ENCODE assay signal across 27 cellular contexts in the genomic region with DNA sequence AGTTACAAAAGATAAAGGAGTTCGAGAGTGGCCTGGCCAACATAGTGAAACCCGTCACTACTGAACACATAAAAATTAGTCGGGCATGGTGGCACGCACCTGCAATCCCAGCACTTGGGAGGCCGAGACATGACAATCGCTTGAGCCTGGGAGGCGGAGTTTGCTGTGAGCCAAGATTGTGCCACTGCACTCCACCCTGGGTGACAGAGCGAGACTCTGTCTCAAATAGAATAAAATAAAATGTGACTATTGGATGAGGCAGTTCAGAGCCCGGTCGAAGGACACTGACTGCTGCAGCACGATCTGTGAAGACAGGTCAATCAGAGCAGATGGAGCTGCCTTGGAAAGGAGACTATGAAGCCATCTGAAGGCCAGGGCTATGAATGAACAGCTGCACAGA. TPM values are rescaled to one million over a fixed set of nuclear protein-coding genes. Genes with fewer than 3 reads are reported as not detected.
DNase-seq lines count a peak whose midpoint lies in the region; ATAC-seq, FAIRE-seq and TF ChIP-seq lines count a peak whose summit lies in the region.
"Had no signal": no experiment of that assay in that cellular context is flagged by ENCODE, and none has a peak within 500 bp of the region (broad histone marks: within the 10 kb centered on the region; RNA-seq: fewer than 3 reads in every experiment).

No MANE protein-coding gene starts in this region.

- in situ Hi-C loops in HepG2 (cut with HindIII; ENCODE audit: extremely low pct_ligation_motif_present, low pct_unique_long_range_greater_than_20kb): no loop called here

- TF ChIP-seq CTCF in right lobe of liver (IDR thresholded peaks at IDR 0.05): no peak
- TF ChIP-seq CTCF in HepG2 (CRISPR knock-in tag; IDR thresholded peaks at IDR 0.05): no peak
- TF ChIP-seq CTCF in endodermal cell (conservative IDR thresholded peaks at IDR 0.05): no peak
- no peak for TF ChIP-seq CTCF in osteocyte (IDR thresholded peaks at IDR 0.05)
- no peak for TF ChIP-seq CTCF in vagina (IDR thresholded peaks at IDR 0.05)

- H3K9me3 ChIP-seq in right lobe of liver: peaks cover 0 to 2% (median 0%) of the 10 kb centered on the region in 4 donors
- peaks cover 19% of the 10 kb centered on the region; the same call in 1 of the 2 replicates for H3K9me3 ChIP-seq in HepG2 (ENCODE audit: low read length)
- peaks cover 59% of the 10 kb centered on the region for H3K9me3 ChIP-seq in endodermal cell (ENCODE audit: control insufficient read depth, low read length)
- peaks cover 7% of the 10 kb centered on the region for H3K9me3 ChIP-seq in vagina
- H3K9me3 ChIP-seq: BE2C had no signal

- H3K79me2 ChIP-seq in HepG2 (ENCODE audit: insufficient read depth, low read length): no peaks in the 10 kb centered on the region

- TF ChIP-seq POLR2A in right lobe of liver (IDR thresholded peaks at IDR 0.05): no peak
- no peak for TF ChIP-seq POLR2A in HepG2 (IDR thresholded peaks at IDR 0.05; ENCODE audit: insufficient read depth in 1 of 2, low read depth in 2 of 2, low read length in 2 of 2)
- TF ChIP-seq POLR2A in vagina (IDR thresholded peaks at IDR 0.05): no peak

- TF ChIP-seq RAD21 in HepG2 (CRISPR knock-in tag; IDR thresholded peaks at IDR 0.05): no peak

- intact Hi-C loops in right lobe of liver (cut with DNase I) (no loop called here), HepG2 (cut with micrococcal nuclease; ENCODE audit: unreplicated experiment) (no loop called here), vagina (cut with DNase I) (no loop called here)

- DNase-seq in right lobe of liver: no peak
- no peak for DNase-seq in HepG2 (ENCODE audit: low spot score)
- DNase-seq in endodermal cell: peak; percentile 13
- DNase-seq in osteocyte (ENCODE audit: extremely low spot score, unreplicated experiment): peak; percentile 54
- DNase-seq in vagina (ENCODE audit: extremely low spot score in 2 of 2): peak; percentile 28 to 37
- no peak for DNase-seq in NCI-H1436 (lab: John Stamatoyannopoulos, UW)
- no peak for DNase-seq in D341Med (ENCODE audit: low spot score)
- DNase-seq: 8988T; ACHN; AML-193; BE2C; Calu3; CD4-positive, alpha-beta T cell; CD8-positive, alpha-beta memory T cell; COR-L47; DMS153; DND-41; GDM1; GOT3; HCEC 1CT had no signal

- H3K27me3 Mint-ChIP-seq in endodermal cell (ENCODE audit: insufficient read depth): peaks cover 22% of the 10 kb centered on the region
- H3K27me3 Mint-ChIP-seq in osteocyte (ENCODE audit: unreplicated experiment): peaks cover 39% of the 10 kb centered on the region

- no peak for FAIRE-seq in HepG2 (lab: Jason Lieb, UNC)
- FAIRE-seq: A549, GM12891, GM18507, H54 had no signal

- no TSS peak for BruUV-seq in HepG2 (replicated peaks; lab: Mats Ljungman, UMichigan)

- peaks cover 0 to 33% (median 13%) of the 10 kb centered on the region in 4 donors for H3K4me1 ChIP-seq in right lobe of liver
- H3K4me1 ChIP-seq in HepG2 (ENCODE audit: insufficient read depth, low read length): no peaks in the 10 kb centered on the region
- H3K4me1 ChIP-seq in endodermal cell (ENCODE audit: control insufficient read depth, insufficient read depth, low read length): no peaks in the 10 kb centered on the region
- no peaks in the 10 kb centered on the region for H3K4me1 ChIP-seq in vagina
- H3K4me1 ChIP-seq: A549, BE2C had no signal

- peak; percentile 68 to 79 (median 74) for ATAC-seq in right lobe of liver
- no peak for ATAC-seq in HepG2
- ATAC-seq in GM21717 (IDR thresholded peaks at IDR 0.05; ENCODE audit: unreplicated experiment): no peak
- ATAC-seq: A549 had no signal

- H3K36me3 ChIP-seq in right lobe of liver (peaks cover 0 to 5% (median 0%) of the 10 kb centered on the region in 4 donors), HepG2 (replicated peaks in 1 of 2; ENCODE audit: control insufficient read depth in 1 of 2, insufficient read depth in 2 of 2, low read length in 2 of 2) (no peaks in the 10 kb centered on the region), endodermal cell (ENCODE audit: control insufficient read depth, insufficient read depth, low read length) (no peaks in the 10 kb centered on the region), vagina (no peaks in the 10 kb centered on the region)
- H3K36me3 ChIP-seq: BE2C had no signal

- H3K4me3 ChIP-seq in right lobe of liver (no peak overlapping the region), HepG2 (replicated peaks in 1 of 3; ENCODE audit: insufficient read depth in 1 of 3, low read depth in 2 of 3, low read length in 3 of 3) (no peak overlapping the region), endodermal cell (ENCODE audit: low read length) (no peak overlapping the region), vagina (no peak overlapping the region)
- H3K4me3 ChIP-seq: A549; BLaER1 treated with 17β-estradiol and CSF1 and Interleukin-3, amounts not matched to agents 10 nM and 100 nM had no signal

- H3K4me1 Mint-ChIP-seq in endodermal cell (no peaks in the 10 kb centered on the region), osteocyte (ENCODE audit: unreplicated experiment) (no peaks in the 10 kb centered on the region)
- H3K4me1 Mint-ChIP-seq: CD14-positive monocyte; CD8-positive, alpha-beta memory T cell had no signal

- WGBS in right lobe of liver (ENCODE audit: insufficient coverage, low coverage, low lambda C conversion rate, missing lambda C conversion rate): 42% methylated on average over 9 of the region's 11 CpGs
- 47% methylated on average over 11 of the region's 11 CpGs for WGBS in HepG2 (ENCODE audit: low lambda C conversion rate)
- WGBS in endodermal cell (ENCODE audit: insufficient coverage in 1 of 2, insufficient read length in 1 of 2), 2 experiments: 94 to 95% methylated on average over 11 of the region's 11 CpGs

- POLR2A ChIA-PET in HepG2 (lab: Yijun Ruan, JAX): no interaction called here

- H2AFZ ChIP-seq in HepG2 (ENCODE audit: low read length): no peak overlapping the region

- H3K36me3 Mint-ChIP-seq in endodermal cell (ENCODE audit: low read depth): peaks cover 1% of the 10 kb centered on the region
- peaks cover 6% of the 10 kb centered on the region for H3K36me3 Mint-ChIP-seq in osteocyte (ENCODE audit: unreplicated experiment)
- H3K36me3 Mint-ChIP-seq: CD14-positive monocyte; CD8-positive, alpha-beta memory T cell had no signal

- CTCF ChIA-PET in HepG2 (lab: Yijun Ruan, JAX; ENCODE audit: low intra/inter-chr PET ratio, low total read pairs): no interaction called here

- no peaks in the 10 kb centered on the region for H3K27me3 ChIP-seq in right lobe of liver
- H3K27me3 ChIP-seq in HepG2 (ENCODE audit: control insufficient read depth in 1 of 2, insufficient read depth in 2 of 2, low read length in 2 of 2): peaks cover 5 to 34% of the 10 kb centered on the region in 2 experiments; a peak in 4 of 5 replicates
- H3K27me3 ChIP-seq in endodermal cell (ENCODE audit: control insufficient read depth, insufficient read depth, low read length, poor library complexity, severe bottlenecking): no peaks in the 10 kb centered on the region
- no peaks in the 10 kb centered on the region for H3K27me3 ChIP-seq in vagina
- H3K27me3 ChIP-seq: BLaER1 treated with 17β-estradiol and CSF1 and Interleukin-3, amounts not matched to agents 10 nM and 100 nM had no signal

- H3K9ac ChIP-seq in HepG2 (ENCODE audit: insufficient read depth, low read depth, low read length) (no peak overlapping the region), endodermal cell (ENCODE audit: extremely low read depth, low read length, poor library complexity, severe bottlenecking) (no peak overlapping the region)
- H3K9ac ChIP-seq: BLaER1 treated with 17β-estradiol and CSF1 and Interleukin-3, amounts not matched to agents 10 nM and 100 nM had no signal

- no peak overlapping the region for H3K4me2 ChIP-seq in HepG2 (ENCODE audit: low read depth, low read length)
- H3K4me2 ChIP-seq: A549; BLaER1 treated with 17β-estradiol and CSF1 and Interleukin-3, amounts not matched to agents 10 nM and 100 nM had no signal

- no peak overlapping the region for H3K4me3 Mint-ChIP-seq in endodermal cell
- no peak overlapping the region for H3K4me3 Mint-ChIP-seq in osteocyte (ENCODE audit: unreplicated experiment)
- H3K4me3 Mint-ChIP-seq: CD14-positive monocyte; CD4-positive, alpha-beta T cell; CD8-positive, alpha-beta memory T cell had no signal

- no peak for TF ChIP-seq EP300 in HepG2 (IDR thresholded peaks at IDR 0.05; ENCODE audit: low read depth in 2 of 2, low read length in 2 of 2)
- TF ChIP-seq EP300 in HepG2 (CRISPR knock-in tag; IDR thresholded peaks at IDR 0.05; ENCODE audit: borderline replicate concordance): no peak

- H3K27ac Mint-ChIP-seq in endodermal cell: no peak overlapping the region
- H3K27ac Mint-ChIP-seq in osteocyte (ENCODE audit: unreplicated experiment): no peak overlapping the region
- H3K27ac Mint-ChIP-seq: CD14-positive monocyte; CD4-positive, alpha-beta T cell; CD8-positive, alpha-beta memory T cell had no signal

- peaks cover 60% of the 10 kb centered on the region for H3K9me3 Mint-ChIP-seq in endodermal cell
- H3K9me3 Mint-ChIP-seq in osteocyte (ENCODE audit: unreplicated experiment): peaks cover 37% of the 10 kb centered on the region

- peak overlapping the region in 1 of 3 donors; percentile 33 for H3K27ac ChIP-seq in right lobe of liver
- no peak overlapping the region for H3K27ac ChIP-seq in HepG2 (ENCODE audit: extremely low read length, insufficient read depth, low read length)
- no peak overlapping the region for H3K27ac ChIP-seq in endodermal cell (ENCODE audit: low read depth, low read length)
- no peak overlapping the region for H3K27ac ChIP-seq in vagina
- H3K27ac ChIP-seq: A549; BLaER1 treated with 17β-estradiol and CSF1 and Interleukin-3, amounts not matched to agents 10 nM and 100 nM had no signal

- H4K20me1 ChIP-seq in HepG2 (ENCODE audit: insufficient read depth, low read length): no peaks in the 10 kb centered on the region
- H4K20me1 ChIP-seq: BLaER1 treated with 17β-estradiol and CSF1 and Interleukin-3, amounts not matched to agents 10 nM and 100 nM had no signal

RNA-seq across cellular contexts. Expression of a gene that starts 37.7 kb away (rescaled TPM):
- total RNA-seq in right lobe of liver (100 to 1,000 TPM in 3 of 6 experiments, 10 to 100 TPM in 3; 32.1 to 292 (median 78.0) TPM), HepG2 (2016; rRNA removed; fragmentation: Illumina TruSeq; extraction: Trizol) (not detected in 2 replicates), endodermal cell (1 to 10 TPM; 3.0 to 7.7 TPM), osteocyte (not detected in 2 replicates), vagina (40.8 TPM)
- not detected in 2 replicates for total RNA-seq in HepG2 (2016; cell fraction: cytosol; rRNA removed; fragmentation: Illumina TruSeq; extraction: Trizol; ENCODE audit: low read depth)
- total RNA-seq in HepG2 (2016; cell fraction: insoluble cytoplasmic fraction; rRNA removed; fragmentation: Illumina TruSeq; extraction: Trizol): not detected in 2 replicates
- not detected in 2 replicates for total RNA-seq in HepG2 (2016; cell fraction: membrane; rRNA removed; fragmentation: Illumina TruSeq; extraction: Trizol)
- total RNA-seq in HepG2 (2016; cell fraction: nucleus; rRNA removed; fragmentation: Illumina TruSeq; extraction: Trizol): not detected in 2 replicates
- polyA plus RNA-seq in HepG2 (2011; rRNA removed): not detected in 2 replicates
- not detected in 2 replicates for polyA plus RNA-seq in HepG2 (2011; cell fraction: cytosol; rRNA removed)
- not detected in 2 replicates for polyA plus RNA-seq in HepG2 (2011; cell fraction: nucleus; rRNA removed)
- polyA plus RNA-seq in HepG2 (2012): not detected in 2 replicates
- not detected in 2 replicates for polyA plus RNA-seq in HepG2 (2016; cell fraction: cytosol; fragmentation: Illumina TruSeq; extraction: Trizol; ENCODE audit: low read depth)
- not detected in 2 replicates for polyA plus RNA-seq in HepG2 (2016; cell fraction: insoluble cytoplasmic fraction; fragmentation: Illumina TruSeq; extraction: Trizol; ENCODE audit: low read depth)
- not detected in 2 replicates for polyA plus RNA-seq in HepG2 (2016; cell fraction: membrane; fragmentation: Illumina TruSeq; extraction: Trizol; ENCODE audit: low read depth)
- polyA plus RNA-seq in HepG2 (2016; cell fraction: nucleus; fragmentation: Illumina TruSeq; extraction: Trizol; ENCODE audit: insufficient read depth, low read depth): not detected in 2 replicates
- polyA minus RNA-seq in HepG2 (2011; rRNA and poly(A)+ RNA removed; ENCODE audit: low replicate concordance): 0.14 TPM in 1 of 2 replicates, not detected in the other
- not detected in 2 replicates for polyA minus RNA-seq in HepG2 (2011; cell fraction: cytosol; rRNA and poly(A)+ RNA removed)
- not detected in 2 replicates for polyA minus RNA-seq in HepG2 (2011; cell fraction: nucleus; rRNA and poly(A)+ RNA removed)
- polyA plus RNA-seq in endodermal cell (2013, experiment 1 of 2): 1.1 TPM
- polyA plus RNA-seq in endodermal cell (2013, experiment 2 of 2): 0.62 TPM
- total RNA-seq: CD4-positive, alpha-beta T cell; CD8-positive, alpha-beta memory T cell had no signal
- polyA plus RNA-seq: CD14-positive monocyte; CD8-positive, alpha-beta memory T cell had no signal

Comparison
In these comparisons a context has a peak if more than half of its experiments do, and no peak if none do; other contexts are left out.
1. ATAC-seq: peak in right lobe of liver (4 of 4); none in HepG2 (single experiment) and GM21717 (single experiment).
2. DNase-seq: peak in endodermal cell (single experiment), osteocyte (single experiment) and vagina (2 of 2); none in right lobe of liver (0 of 3), HepG2 (single experiment), NCI-H1436 (single experiment) and D341Med (single experiment).